In the genomic region with DNA sequence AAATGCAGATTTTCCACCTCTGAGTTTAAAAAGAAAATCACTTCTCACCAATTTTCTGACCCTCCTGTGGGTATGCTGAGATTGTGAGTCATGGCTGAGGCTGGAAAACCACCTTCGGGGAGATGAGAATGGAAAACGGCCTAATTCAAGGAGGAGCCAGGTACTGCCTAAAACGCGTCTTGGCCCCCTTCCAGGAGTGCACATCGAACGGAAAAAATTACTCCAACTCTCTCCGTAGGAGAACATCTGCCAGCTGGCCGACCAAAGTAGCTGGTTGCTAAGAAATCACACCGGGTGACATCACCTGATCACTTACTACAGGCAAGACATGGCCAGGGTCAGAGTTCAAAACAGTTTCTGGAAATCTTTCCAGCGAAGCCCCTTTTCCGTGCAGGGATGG, we compare ENCODE assay signal across 1 cellular context.
TF ChIP-seq lines count a peak whose summit lies in the region.

No MANE protein-coding gene starts in this region.

TF ChIP-seq in GM23338, 12 proteins besides CTCF, POLR2A, EP300 and RAD21 (continued from another document):
- TF ChIP-seq, protein P1, sequence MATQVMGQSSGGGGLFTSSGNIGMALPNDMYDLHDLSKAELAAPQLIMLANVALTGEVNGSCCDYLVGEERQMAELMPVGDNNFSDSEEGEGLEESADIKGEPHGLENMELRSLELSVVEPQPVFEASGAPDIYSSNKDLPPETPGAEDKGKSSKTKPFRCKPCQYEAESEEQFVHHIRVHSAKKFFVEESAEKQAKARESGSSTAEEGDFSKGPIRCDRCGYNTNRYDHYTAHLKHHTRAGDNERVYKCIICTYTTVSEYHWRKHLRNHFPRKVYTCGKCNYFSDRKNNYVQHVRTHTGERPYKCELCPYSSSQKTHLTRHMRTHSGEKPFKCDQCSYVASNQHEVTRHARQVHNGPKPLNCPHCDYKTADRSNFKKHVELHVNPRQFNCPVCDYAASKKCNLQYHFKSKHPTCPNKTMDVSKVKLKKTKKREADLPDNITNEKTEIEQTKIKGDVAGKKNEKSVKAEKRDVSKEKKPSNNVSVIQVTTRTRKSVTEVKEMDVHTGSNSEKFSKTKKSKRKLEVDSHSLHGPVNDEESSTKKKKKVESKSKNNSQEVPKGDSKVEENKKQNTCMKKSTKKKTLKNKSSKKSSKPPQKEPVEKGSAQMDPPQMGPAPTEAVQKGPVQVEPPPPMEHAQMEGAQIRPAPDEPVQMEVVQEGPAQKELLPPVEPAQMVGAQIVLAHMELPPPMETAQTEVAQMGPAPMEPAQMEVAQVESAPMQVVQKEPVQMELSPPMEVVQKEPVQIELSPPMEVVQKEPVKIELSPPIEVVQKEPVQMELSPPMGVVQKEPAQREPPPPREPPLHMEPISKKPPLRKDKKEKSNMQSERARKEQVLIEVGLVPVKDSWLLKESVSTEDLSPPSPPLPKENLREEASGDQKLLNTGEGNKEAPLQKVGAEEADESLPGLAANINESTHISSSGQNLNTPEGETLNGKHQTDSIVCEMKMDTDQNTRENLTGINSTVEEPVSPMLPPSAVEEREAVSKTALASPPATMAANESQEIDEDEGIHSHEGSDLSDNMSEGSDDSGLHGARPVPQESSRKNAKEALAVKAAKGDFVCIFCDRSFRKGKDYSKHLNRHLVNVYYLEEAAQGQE (IDR thresholded peaks at IDR 0.05; ENCODE audit: unreplicated experiment) = no peak
- TF ChIP-seq, protein P2, sequence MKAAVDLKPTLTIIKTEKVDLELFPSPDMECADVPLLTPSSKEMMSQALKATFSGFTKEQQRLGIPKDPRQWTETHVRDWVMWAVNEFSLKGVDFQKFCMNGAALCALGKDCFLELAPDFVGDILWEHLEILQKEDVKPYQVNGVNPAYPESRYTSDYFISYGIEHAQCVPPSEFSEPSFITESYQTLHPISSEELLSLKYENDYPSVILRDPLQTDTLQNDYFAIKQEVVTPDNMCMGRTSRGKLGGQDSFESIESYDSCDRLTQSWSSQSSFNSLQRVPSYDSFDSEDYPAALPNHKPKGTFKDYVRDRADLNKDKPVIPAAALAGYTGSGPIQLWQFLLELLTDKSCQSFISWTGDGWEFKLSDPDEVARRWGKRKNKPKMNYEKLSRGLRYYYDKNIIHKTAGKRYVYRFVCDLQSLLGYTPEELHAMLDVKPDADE (IDR thresholded peaks at IDR 0.05) = no peak
